In genomic region chr10:118810796-118811195, GRCh38 we compare ENCODE assay signal across 16 cellular contexts. TPM values are rescaled to one million over a fixed set of nuclear protein-coding genes. Genes with fewer than 3 reads are reported as not detected.
DNase-seq lines count a peak whose midpoint lies in the region; ATAC-seq and TF ChIP-seq lines count a peak whose summit lies in the region.
"Had no signal": no experiment of that assay in that cellular context is flagged by ENCODE, and none has a peak within 500 bp of the region (broad histone marks: within the 10 kb centered on the region; RNA-seq: fewer than 3 reads in every experiment).

No MANE protein-coding gene starts in this region.

- H3K9ac ChIP-seq in BLaER1 treated with 17β-estradiol and CSF1 and Interleukin-3, amounts not matched to agents 10 nM and 100 nM, result no peak overlapping the region

- H3K4me3 ChIP-seq in BLaER1 treated with 17β-estradiol and CSF1 and Interleukin-3, amounts not matched to agents 10 nM and 100 nM, result no peak overlapping the region
- no peak overlapping the region for H3K4me3 ChIP-seq in stomach
- H3K4me3 ChIP-seq: GM12878, GM23338 had no signal

- ATAC-seq in HG03521 (IDR thresholded peaks at IDR 0.05; ENCODE audit: unreplicated experiment), result no peak
- ATAC-seq: GM12878, GM23338, HCT116 had no signal

- 41 to 60% (median 51%) methylated on average over 3 of the region's 3 CpGs for WGBS in stomach, 5 donors

- H3K27ac ChIP-seq in BLaER1 treated with 17β-estradiol and CSF1 and Interleukin-3, amounts not matched to agents 10 nM and 100 nM, result no peak overlapping the region
- no peak overlapping the region for H3K27ac ChIP-seq in stomach

- peaks cover 8 to 22% (median 16%) of the 10 kb centered on the region in 10 experiments; a peak in 19 of 20 replicates for H3K4me1 ChIP-seq in BLaER1 treated with 17β-estradiol and CSF1 and Interleukin-3, amounts not matched to agents 10 nM and 100 nM
- H3K4me1 ChIP-seq in stomach, result no peaks in the 10 kb centered on the region

- H3K27me3 ChIP-seq in BLaER1 treated with 17β-estradiol and CSF1 and Interleukin-3, amounts not matched to agents 10 nM and 100 nM, result no peaks in the 10 kb centered on the region
- H3K27me3 ChIP-seq in stomach, result no peaks in the 10 kb centered on the region

- TF ChIP-seq CTCF in stomach (IDR thresholded peaks at IDR 0.05), result no peak

- H4K20me1 ChIP-seq in BLaER1 treated with 17β-estradiol and CSF1 and Interleukin-3, amounts not matched to agents 10 nM and 100 nM, result no peaks in the 10 kb centered on the region

- H3K36me3 ChIP-seq in BLaER1 treated with 17β-estradiol and CSF1 and Interleukin-3, amounts not matched to agents 10 nM and 100 nM, result no peaks in the 10 kb centered on the region
- H3K36me3 ChIP-seq in stomach, result no peaks in the 10 kb centered on the region

- no peaks in the 10 kb centered on the region for H3K9me3 ChIP-seq in BLaER1 treated with 17β-estradiol and CSF1 and Interleukin-3, amounts not matched to agents 10 nM and 100 nM (replicated peaks in 1 of 11)
- peaks cover 0 to 3% (median 0%) of the 10 kb centered on the region in 4 donors for H3K9me3 ChIP-seq in stomach

- H3K4me2 ChIP-seq in BLaER1 treated with 17β-estradiol and CSF1 and Interleukin-3, amounts not matched to agents 10 nM and 100 nM, result peak overlapping the region in 6 of 11 experiments; percentile 22 to 41 (median 38); a peak in 11 of 22 replicates
- H3K4me2 ChIP-seq: GM23338 had no signal

- peak; percentile 69 for DNase-seq in mesenteric fat pad (ENCODE audit: low spot score)
- DNase-seq in stomach, result peak; percentile 10
- no peak for DNase-seq in NCI-H2081 (lab: John Stamatoyannopoulos, UW)
- no peak for DNase-seq in activated CD4-positive, alpha-beta T cell treated with anti-CD3 and anti-CD28 coated beads, Interleukin-2, amount 50 U/mL, for 4 hours
- DNase-seq: CD4-positive, alpha-beta T cell; CD8-positive, alpha-beta memory T cell; DMS 273 treated with DMSO at 0.1 percent for 48 hours; DMS79; EL; GDM1; H9 had no signal

- TF ChIP-seq POLR2A in stomach (IDR thresholded peaks at IDR 0.05), result no peak

- intact Hi-C loops in stomach (cut with DNase I; ENCODE audit: low total_unique reads), result no loop called here

- TF ChIP-seq EP300 in stomach (IDR thresholded peaks at IDR 0.05), result no peak

RNA-seq across cellular contexts. Expression of gene CACUL1, which starts 56.0 kb away (rescaled TPM):
- total RNA-seq in mesenteric fat pad (54.8 TPM), stomach (10 to 100 TPM; 17.4 to 76.9 (median 20.4) TPM)
- polyA plus RNA-seq in stomach, result 1 to 10 TPM; 5.1 to 5.3 (median 5.3) TPM

Comparison
In these comparisons a context has a peak if more than half of its experiments do, and no peak if none do; other contexts are left out.
1. DNase-seq: peak in mesenteric fat pad (single experiment) and stomach (single experiment); none in NCI-H2081 (0 of 2) and activated CD4-positive, alpha-beta T cell treated with anti-CD3 and anti-CD28 coated beads, Interleukin-2, amount 50 U/mL, for 4 hours (0 of 2).